ENCODE assay signal across 1 cellular context in the genomic region with DNA sequence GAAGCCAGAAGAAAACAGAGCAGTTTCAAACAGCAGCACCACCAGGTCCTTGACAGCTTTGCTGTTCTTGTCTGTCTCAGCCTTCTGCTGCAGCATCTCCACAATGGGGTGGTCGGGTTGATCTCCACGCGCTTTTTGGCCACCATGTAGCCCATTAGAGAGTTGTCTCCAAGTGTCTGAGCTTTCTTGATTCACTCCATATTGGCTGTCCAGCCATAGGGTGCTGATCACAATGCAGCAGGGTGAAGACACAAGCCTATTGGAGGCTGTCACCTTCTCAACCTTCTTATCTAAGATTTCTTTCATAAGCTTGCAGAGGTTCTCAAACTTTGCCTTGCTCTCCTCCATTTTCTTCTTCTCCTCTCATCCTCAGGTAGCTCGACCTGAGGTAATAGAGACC.
TF ChIP-seq lines count a peak whose summit lies in the region.

No MANE protein-coding gene starts in this region.

TF ChIP-seq in K562, 482 proteins besides CTCF, POLR2A, EP300 and RAD21 (continued from another document):
- TF ChIP-seq, protein P1, sequence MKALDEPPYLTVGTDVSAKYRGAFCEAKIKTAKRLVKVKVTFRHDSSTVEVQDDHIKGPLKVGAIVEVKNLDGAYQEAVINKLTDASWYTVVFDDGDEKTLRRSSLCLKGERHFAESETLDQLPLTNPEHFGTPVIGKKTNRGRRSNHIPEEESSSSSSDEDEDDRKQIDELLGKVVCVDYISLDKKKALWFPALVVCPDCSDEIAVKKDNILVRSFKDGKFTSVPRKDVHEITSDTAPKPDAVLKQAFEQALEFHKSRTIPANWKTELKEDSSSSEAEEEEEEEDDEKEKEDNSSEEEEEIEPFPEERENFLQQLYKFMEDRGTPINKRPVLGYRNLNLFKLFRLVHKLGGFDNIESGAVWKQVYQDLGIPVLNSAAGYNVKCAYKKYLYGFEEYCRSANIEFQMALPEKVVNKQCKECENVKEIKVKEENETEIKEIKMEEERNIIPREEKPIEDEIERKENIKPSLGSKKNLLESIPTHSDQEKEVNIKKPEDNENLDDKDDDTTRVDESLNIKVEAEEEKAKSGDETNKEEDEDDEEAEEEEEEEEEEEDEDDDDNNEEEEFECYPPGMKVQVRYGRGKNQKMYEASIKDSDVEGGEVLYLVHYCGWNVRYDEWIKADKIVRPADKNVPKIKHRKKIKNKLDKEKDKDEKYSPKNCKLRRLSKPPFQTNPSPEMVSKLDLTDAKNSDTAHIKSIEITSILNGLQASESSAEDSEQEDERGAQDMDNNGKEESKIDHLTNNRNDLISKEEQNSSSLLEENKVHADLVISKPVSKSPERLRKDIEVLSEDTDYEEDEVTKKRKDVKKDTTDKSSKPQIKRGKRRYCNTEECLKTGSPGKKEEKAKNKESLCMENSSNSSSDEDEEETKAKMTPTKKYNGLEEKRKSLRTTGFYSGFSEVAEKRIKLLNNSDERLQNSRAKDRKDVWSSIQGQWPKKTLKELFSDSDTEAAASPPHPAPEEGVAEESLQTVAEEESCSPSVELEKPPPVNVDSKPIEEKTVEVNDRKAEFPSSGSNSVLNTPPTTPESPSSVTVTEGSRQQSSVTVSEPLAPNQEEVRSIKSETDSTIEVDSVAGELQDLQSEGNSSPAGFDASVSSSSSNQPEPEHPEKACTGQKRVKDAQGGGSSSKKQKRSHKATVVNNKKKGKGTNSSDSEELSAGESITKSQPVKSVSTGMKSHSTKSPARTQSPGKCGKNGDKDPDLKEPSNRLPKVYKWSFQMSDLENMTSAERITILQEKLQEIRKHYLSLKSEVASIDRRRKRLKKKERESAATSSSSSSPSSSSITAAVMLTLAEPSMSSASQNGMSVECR (CRISPR knock-in tag; IDR thresholded peaks at IDR 0.05) = no peak
